Comparison of ENCODE assay signal across 29 cellular contexts in the genomic region with DNA sequence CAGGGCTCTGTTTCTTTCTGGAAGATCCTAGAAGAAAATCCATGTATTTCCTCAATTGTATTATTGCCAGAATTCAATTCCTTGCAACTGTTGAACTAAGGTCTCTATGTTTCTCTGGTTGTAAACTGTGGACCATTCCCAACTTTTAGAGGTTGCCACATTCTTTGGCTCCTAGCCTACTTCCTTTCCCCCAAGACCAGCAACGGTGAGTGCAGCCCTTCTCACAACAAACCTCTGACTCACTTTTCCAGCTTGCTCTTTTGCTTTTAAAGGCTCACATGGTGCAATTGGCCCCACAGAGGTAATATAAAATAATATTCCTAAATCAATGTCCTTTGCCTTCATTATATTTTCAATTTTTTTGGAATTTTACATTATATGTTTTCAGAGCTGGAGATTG.
DNase-seq lines count a peak whose midpoint lies in the region; ATAC-seq and TF ChIP-seq lines count a peak whose summit lies in the region.
"Had no signal": no experiment of that assay in that cellular context is flagged by ENCODE, and none has a peak within 500 bp of the region (broad histone marks: within the 10 kb centered on the region; RNA-seq: fewer than 3 reads in every experiment).

No MANE protein-coding gene starts in this region.

- no peak overlapping the region for H3K9ac ChIP-seq in Karpas-422 (ENCODE audit: low read length)
- no peak overlapping the region for H3K9ac ChIP-seq in MM.1S (ENCODE audit: low read length)
- H3K9ac ChIP-seq: neural progenitor cell, parathyroid adenoma had no signal

- H4K20me1 ChIP-seq in Karpas-422 (ENCODE audit: insufficient read depth, low read depth, low read length) (no peaks in the 10 kb centered on the region), MM.1S (ENCODE audit: insufficient read depth, low read length) (no peaks in the 10 kb centered on the region)

- no peak for ATAC-seq in HG02678 (IDR thresholded peaks at IDR 0.05; ENCODE audit: unreplicated experiment)
- ATAC-seq: activated CD4-positive, alpha-beta T cell treated with anti-CD3 and anti-CD28 coated beads for 36 hours; activated CD8-positive, alpha-beta T cell treated with anti-CD3 and anti-CD28 coated beads for 36 hours; activated T-helper 17 cell treated with anti-CD3 and anti-CD28 coated beads, Interleukin-2, amount 50 U/mL, for 72 hours; right cardiac atrium had no signal

- no peaks in the 10 kb centered on the region for H3K27me3 ChIP-seq in Karpas-422 (ENCODE audit: low read length)
- H3K27me3 ChIP-seq in MM.1S (replicated peaks; ENCODE audit: insufficient read depth, low read length) = no peaks in the 10 kb centered on the region
- H3K27me3 ChIP-seq: cardiac muscle cell, colonic mucosa, neural progenitor cell, tibial artery had no signal

- H3K9me2 ChIP-seq in Karpas-422 (replicated peaks; ENCODE audit: insufficient read depth, low read length) = no peaks in the 10 kb centered on the region
- no peaks in the 10 kb centered on the region for H3K9me2 ChIP-seq in MM.1S (replicated peaks; ENCODE audit: insufficient read depth, low read length)

- H3K79me2 ChIP-seq in Karpas-422 (ENCODE audit: low read length) (no peaks in the 10 kb centered on the region), MM.1S (ENCODE audit: low read length) (no peaks in the 10 kb centered on the region)
- H3K79me2 ChIP-seq: parathyroid adenoma had no signal

- H3K36me3 ChIP-seq in Karpas-422 (ENCODE audit: insufficient read depth, low read length) = no peaks in the 10 kb centered on the region
- H3K36me3 ChIP-seq in MM.1S (replicated peaks; ENCODE audit: insufficient read depth, low read length) = no peaks in the 10 kb centered on the region
- H3K36me3 ChIP-seq: cardiac muscle cell, colonic mucosa, neural progenitor cell, tibial artery had no signal

- TF ChIP-seq CTCF in astrocyte of the cerebellum (IDR thresholded peaks at IDR 0.05; ENCODE audit: low read depth, low read length, missing control alignments) (no peak), MM.1S (IDR thresholded peaks at IDR 0.05; ENCODE audit: low read length) (no peak)

- in situ Hi-C loops in astrocyte of the cerebellum (cut with HindIII; ENCODE audit: low sequenced_read_pairs) = no loop called here

- H3K4me2 ChIP-seq in Karpas-422 (ENCODE audit: low read depth, low read length, poor library complexity, severe bottlenecking) = no peak overlapping the region
- no peak overlapping the region for H3K4me2 ChIP-seq in MM.1S (ENCODE audit: low read depth, low read length)
- H3K4me2 ChIP-seq: neural progenitor cell had no signal

- H3F3A ChIP-seq in MM.1S (ENCODE audit: insufficient read depth, low read length) = no peaks in the 10 kb centered on the region

- no peaks in the 10 kb centered on the region for H3K9me3 ChIP-seq in Karpas-422 (ENCODE audit: low read length)
- no peaks in the 10 kb centered on the region for H3K9me3 ChIP-seq in MM.1S (replicated peaks; ENCODE audit: insufficient read depth, low read length)
- H3K9me3 ChIP-seq: Caco-2, colonic mucosa, tibial artery had no signal

- H3K4me3 ChIP-seq in Karpas-422 (ENCODE audit: low read length) (no peak overlapping the region), astrocyte of the cerebellum (ENCODE audit: low read depth, low read length) (no peak overlapping the region), MM.1S (ENCODE audit: low read length) (no peak overlapping the region)
- H3K4me3 ChIP-seq: cardiac muscle cell, colonic mucosa, neural progenitor cell, tibial artery had no signal

- H3K4me1 ChIP-seq in Karpas-422 (ENCODE audit: low read length) (no peaks in the 10 kb centered on the region), MM.1S (ENCODE audit: low read length) (no peaks in the 10 kb centered on the region)
- H3K4me1 ChIP-seq: Caco-2, colonic mucosa, neural progenitor cell, parathyroid adenoma, tibial artery had no signal

- H3K27ac ChIP-seq in Karpas-422 (ENCODE audit: low read length) (no peak overlapping the region), MM.1S (ENCODE audit: low read length) (no peak overlapping the region)
- H3K27ac ChIP-seq: cardiac muscle cell, colonic mucosa, epithelial cell of prostate, neural progenitor cell, parathyroid adenoma, tibial artery had no signal

- DNase-seq in Karpas-422 (no peak), astrocyte of the cerebellum (ENCODE audit: low read depth) (peak; percentile 66), iris pigment epithelial cell (ENCODE audit: low read depth) (peak; percentile 23), MM.1S (no peak), OCI-M1 (lab: John Stamatoyannopoulos, UW) (no peak)
- DNase-seq in stimulated activated CD4-positive, alpha-beta T cell treated with anti-CD3 and anti-CD28 coated beads, Interleukin-2, amount 100 ng/mL, for 48 hours = no peak
- DNase-seq: activated CD4-positive, alpha-beta T cell treated with anti-CD3 and anti-CD28 coated beads for 36 hours; activated CD8-positive, alpha-beta T cell treated with anti-CD3 and anti-CD28 coated beads for 36 hours; activated naive CD4-positive, alpha-beta T cell treated with anti-CD3 and anti-CD28 coated beads, Interleukin-2, amount 50 U/mL, for 16 hours; amniotic stem cell; Caco-2; colonic mucosa; DMS53; effector CD4-positive, alpha-beta T cell; GDM1; H9; NCI-H2029; NCI-H524 treated with DMSO at 0.1 percent for 48 hours; NK-92 treated with Interleukin-12 subunit alpha and Interleukin-12 subunit beta, amount 100 ng/mL, for 24 hours; right cardiac atrium; SHP77; stimulated activated CD4-positive, alpha-beta T cell treated with anti-CD3 and anti-CD28 coated beads, Interleukin-4, amount 100 ng/mL, for 1 hour; tibial artery had no signal

- H2AFZ ChIP-seq in Karpas-422 (ENCODE audit: low read length) (peak overlapping the region; percentile 70; the same call in 1 of the 2 replicates), MM.1S (ENCODE audit: low read length) (no peak overlapping the region)
- H2AFZ ChIP-seq: neural progenitor cell, parathyroid adenoma had no signal

Comparison
In these comparisons a context has a peak if more than half of its experiments do, and no peak if none do; other contexts are left out.
1. DNase-seq: peak in astrocyte of the cerebellum (single experiment) and iris pigment epithelial cell (single experiment); none in Karpas-422 (single experiment), stimulated activated CD4-positive, alpha-beta T cell treated with anti-CD3 and anti-CD28 coated beads, Interleukin-2, amount 100 ng/mL, for 48 hours (0 of 2), MM.1S (single experiment) and OCI-M1 (single experiment).